In the genomic region with DNA sequence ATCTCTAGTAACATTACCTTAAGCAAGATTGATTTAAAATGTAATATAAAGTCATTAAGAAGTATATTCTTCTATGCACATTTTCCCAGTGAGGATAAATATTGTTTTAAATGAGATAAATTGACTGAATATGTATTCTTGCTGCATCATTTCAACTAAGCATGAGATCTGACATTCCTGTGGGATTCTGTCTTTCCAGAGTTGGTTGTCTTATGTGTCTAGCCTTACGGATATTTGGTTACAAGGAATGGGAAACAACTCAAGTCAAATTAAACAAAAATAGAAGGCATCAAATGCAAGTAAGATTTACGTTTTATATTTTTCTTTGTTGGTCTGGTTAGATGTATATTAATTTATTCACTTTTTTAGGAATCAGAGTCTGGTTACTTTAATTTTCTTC, we compare ENCODE assay signal across 1 cellular context.
TF ChIP-seq lines count a peak whose summit lies in the region.

No MANE protein-coding gene starts in this region.

TF ChIP-seq in SK-N-SH treated with all-trans-retinoic acid at 6 μM for 48 hours, 23 proteins besides CTCF, POLR2A, EP300 and RAD21 (continued from another document):
- TF ChIP-seq PATZ1 (CRISPR knock-in tag; IDR thresholded peaks at IDR 0.05; ENCODE audit: borderline replicate concordance): no peak
- TF ChIP-seq, protein P1, sequence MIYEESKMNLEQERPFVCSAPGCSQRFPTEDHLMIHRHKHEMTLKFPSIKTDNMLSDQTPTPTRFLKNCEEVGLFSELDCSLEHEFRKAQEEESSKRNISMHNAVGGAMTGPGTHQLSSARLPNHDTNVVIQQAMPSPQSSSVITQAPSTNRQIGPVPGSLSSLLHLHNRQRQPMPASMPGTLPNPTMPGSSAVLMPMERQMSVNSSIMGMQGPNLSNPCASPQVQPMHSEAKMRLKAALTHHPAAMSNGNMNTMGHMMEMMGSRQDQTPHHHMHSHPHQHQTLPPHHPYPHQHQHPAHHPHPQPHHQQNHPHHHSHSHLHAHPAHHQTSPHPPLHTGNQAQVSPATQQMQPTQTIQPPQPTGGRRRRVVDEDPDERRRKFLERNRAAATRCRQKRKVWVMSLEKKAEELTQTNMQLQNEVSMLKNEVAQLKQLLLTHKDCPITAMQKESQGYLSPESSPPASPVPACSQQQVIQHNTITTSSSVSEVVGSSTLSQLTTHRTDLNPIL (CRISPR knock-in tag; IDR thresholded peaks at IDR 0.05; ENCODE audit: low read depth): no peak
- no peak for TF ChIP-seq SNAI2 (CRISPR knock-in tag; IDR thresholded peaks at IDR 0.05)
- TF ChIP-seq BACH2 (CRISPR knock-in tag; IDR thresholded peaks at IDR 0.05; ENCODE audit: borderline replicate concordance): no peak
- TF ChIP-seq ZNF8 (CRISPR knock-in tag; IDR thresholded peaks at IDR 0.05): no peak
- TF ChIP-seq ISL1 (CRISPR knock-in tag; IDR thresholded peaks at IDR 0.05): no peak
- no peak for TF ChIP-seq ZNF70 (CRISPR knock-in tag; IDR thresholded peaks at IDR 0.05)
- TF ChIP-seq ZFP3 (CRISPR knock-in tag; IDR thresholded peaks at IDR 0.05): no peak
- TF ChIP-seq ESRRG (CRISPR knock-in tag; IDR thresholded peaks at IDR 0.05): no peak
- no peak for TF ChIP-seq PPARA (CRISPR knock-in tag; IDR thresholded peaks at IDR 0.05; ENCODE audit: borderline replicate concordance)
- TF ChIP-seq GLIS3 (CRISPR knock-in tag; IDR thresholded peaks at IDR 0.05): no peak
- no peak for TF ChIP-seq ZNF565 (CRISPR knock-in tag; conservative IDR thresholded peaks at IDR 0.05; ENCODE audit: low read depth)
- no peak for TF ChIP-seq CSDC2 (CRISPR knock-in tag; IDR thresholded peaks at IDR 0.05)
- no peak for TF ChIP-seq RARB (CRISPR knock-in tag; IDR thresholded peaks at IDR 0.05)
- TF ChIP-seq TOX (CRISPR knock-in tag; IDR thresholded peaks at IDR 0.05; ENCODE audit: borderline replicate concordance): no peak
- no peak for TF ChIP-seq ZC3H10 (CRISPR knock-in tag; IDR thresholded peaks at IDR 0.05)
